In the genomic region with DNA sequence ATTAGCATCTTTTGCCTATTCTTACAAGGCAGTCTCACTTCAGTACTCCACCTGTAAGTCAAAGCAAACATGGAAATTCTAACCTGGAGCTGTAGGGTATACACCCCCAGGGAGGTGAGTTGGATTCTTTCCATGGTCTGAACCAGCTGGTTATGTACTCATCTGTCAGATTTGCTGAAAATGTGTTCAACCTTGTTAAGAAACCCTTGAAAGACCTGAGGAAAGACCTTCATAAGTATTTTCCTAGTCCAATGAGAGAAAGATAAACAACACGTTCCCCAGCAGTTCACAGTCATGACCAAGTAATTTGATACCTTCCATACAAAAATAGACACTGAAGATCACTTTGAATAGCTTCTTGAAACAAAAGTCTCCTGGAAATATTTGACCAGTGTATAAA, we compare ENCODE assay signal across 15 cellular contexts. TPM values are rescaled to one million over a fixed set of nuclear protein-coding genes. Genes with fewer than 3 reads are reported as not detected.
DNase-seq lines count a peak whose midpoint lies in the region; ATAC-seq, FAIRE-seq and TF ChIP-seq lines count a peak whose summit lies in the region.
"Had no signal": no experiment of that assay in that cellular context is flagged by ENCODE, and none has a peak within 500 bp of the region (broad histone marks: within the 10 kb centered on the region; RNA-seq: fewer than 3 reads in every experiment).

No MANE protein-coding gene starts in this region.

- H3K27ac ChIP-seq in esophagus squamous epithelium = no peak overlapping the region
- H3K27ac ChIP-seq: BLaER1 treated with 17β-estradiol and CSF1 and Interleukin-3, amounts not matched to agents 10 nM and 100 nM; SJCRH30 had no signal

- no peaks in the 10 kb centered on the region for H3K36me3 ChIP-seq in esophagus squamous epithelium
- H3K36me3 ChIP-seq: BLaER1 treated with 17β-estradiol and CSF1 and Interleukin-3, amounts not matched to agents 10 nM and 100 nM; SJCRH30 had no signal

- intact Hi-C loops in esophagus squamous epithelium (cut with DNase I) = no loop called here

- no peaks in the 10 kb centered on the region for H3K9me3 ChIP-seq in esophagus squamous epithelium
- H3K9me3 ChIP-seq: BLaER1 treated with 17β-estradiol and CSF1 and Interleukin-3, amounts not matched to agents 10 nM and 100 nM; SJCRH30 had no signal

- no peak for TF ChIP-seq POLR2A in GM12891 (IDR thresholded peaks at IDR 0.05; ENCODE audit: low read depth, low read length)
- TF ChIP-seq POLR2A in esophagus squamous epithelium (IDR thresholded peaks at IDR 0.05) = no peak

- FAIRE-seq in GM12891 (lab: Jason Lieb, UNC) = no peak

- 18 to 35% methylated on average over 1 of the region's 1 CpG for WGBS in esophagus squamous epithelium, 2 donors

- no peak for TF ChIP-seq CTCF in esophagus squamous epithelium (IDR thresholded peaks at IDR 0.05)

- DNase-seq in COR-L47 (lab: John Stamatoyannopoulos, UW) (peak; percentile 34), NCI-H146 (lab: John Stamatoyannopoulos, UW) (peak; percentile 75), NCI-H510A (lab: John Stamatoyannopoulos, UW) (peak; percentile 71), iris pigment epithelial cell (ENCODE audit: low read depth) (peak; percentile 22), GM12891 (ENCODE audit: insufficient read length, low spot score) (no peak), esophagus squamous epithelium (lab: John Stamatoyannopoulos, UW) (no peak)
- DNase-seq in NK-92 treated with Interleukin-12 subunit alpha and Interleukin-12 subunit beta, amount 100 ng/mL, for 24 hours (lab: John Stamatoyannopoulos, UW) = no peak
- DNase-seq: activated CD4-positive, alpha-beta memory T cell treated with anti-CD3 and anti-CD28 coated beads, Interleukin-2, amount 10 ng/mL, durations not matched to agents 7 days and 5 days; activated naive CD4-positive, alpha-beta T cell treated with anti-CD3 and anti-CD28 coated beads, Interleukin-2, amount 50 U/mL, for 16 hours; activated T-cell treated with anti-CD3 and anti-CD28 coated beads, Interleukin-2, amount 50 U/mL, for 24 hours; NCI-H226; OCI-M1; SJCRH30 had no signal

- no peaks in the 10 kb centered on the region for H3K4me1 ChIP-seq in esophagus squamous epithelium
- H3K4me1 ChIP-seq: BLaER1 treated with 17β-estradiol and CSF1 and Interleukin-3, amounts not matched to agents 10 nM and 100 nM; SJCRH30 had no signal

- H3K4me3 ChIP-seq in esophagus squamous epithelium = no peak overlapping the region
- H3K4me3 ChIP-seq: BLaER1 treated with 17β-estradiol and CSF1 and Interleukin-3, amounts not matched to agents 10 nM and 100 nM; SJCRH30 had no signal

- H3K27me3 ChIP-seq in esophagus squamous epithelium = no peaks in the 10 kb centered on the region
- H3K27me3 ChIP-seq: BLaER1 treated with 17β-estradiol and CSF1 and Interleukin-3, amounts not matched to agents 10 nM and 100 nM; SJCRH30 had no signal

- no peak for ATAC-seq in GM18498 (IDR thresholded peaks at IDR 0.05; ENCODE audit: unreplicated experiment)

TF ChIP-seq in GM12891, 5 proteins besides CTCF, POLR2A, EP300 and RAD21:
- TF ChIP-seq PAX5 (IDR thresholded peaks at IDR 0.05; ENCODE audit: insufficient read depth, low read length, severe bottlenecking) (no peak), SPI1 (IDR thresholded peaks at IDR 0.05; ENCODE audit: low read depth, low read length) (no peak)

RNA-seq across cellular contexts. Expression of gene ID4, which starts 42.5 kb away (rescaled TPM):
- polyA plus RNA-seq in GM12891 (2012; ENCODE audit: low read depth, missing spikeins) = not detected
- 10 to 100 TPM; 12.9 to 37.0 (median 22.6) TPM for total RNA-seq in esophagus squamous epithelium
- total RNA-seq: activated CD4-positive, alpha-beta memory T cell treated with anti-CD3 and anti-CD28 coated beads, Interleukin-2, amount 10 ng/mL, durations not matched to agents 7 days and 5 days had no signal

Comparison
In these comparisons a context has a peak if more than half of its experiments do, and no peak if none do; other contexts are left out.
1. DNase-seq: peak in COR-L47 (single experiment), NCI-H146 (single experiment), NCI-H510A (single experiment) and iris pigment epithelial cell (single experiment); none in GM12891 (single experiment), NK-92 treated with Interleukin-12 subunit alpha and Interleukin-12 subunit beta, amount 100 ng/mL, for 24 hours (single experiment) and esophagus squamous epithelium (single experiment).